24 cellular contexts compared by ENCODE assay signal in genomic region chr5:128472032-128472431, GRCh38.
"Had no signal": no experiment of that assay in that cellular context is flagged by ENCODE, and none has a peak within 500 bp of the region (broad histone marks: within the 10 kb centered on the region; RNA-seq: fewer than 3 reads in every experiment).

No MANE protein-coding gene starts in this region.

- H3K27me3 Mint-ChIP-seq: effector memory CD8-positive, alpha-beta T cell; progenitor cell of endocrine pancreas; stimulated activated naive CD8-positive, alpha-beta T cell treated with anti-CD3 and anti-CD28 coated beads, Interleukin-15, amount 100 ng/mL, for 72 hours had no signal

- H3K9me3 ChIP-seq: esophagus squamous epithelium, heart right ventricle, right lobe of liver, suprapubic skin, transverse colon had no signal

- H3K9me3 Mint-ChIP-seq: neural crest cell had no signal

- H3K79me2 ChIP-seq: parathyroid adenoma had no signal

- ATAC-seq: effector memory CD8-positive, alpha-beta T cell; heart right ventricle; natural killer cell; right lobe of liver; stimulated activated naive CD8-positive, alpha-beta T cell treated with anti-CD3 and anti-CD28 coated beads, Interleukin-15, amount 100 ng/mL, for 72 hours had no signal

- H3K27ac ChIP-seq: coronary artery, esophagus squamous epithelium, heart right ventricle, parathyroid adenoma, right lobe of liver, suprapubic skin, transverse colon had no signal

- DNase-seq: effector memory CD8-positive, alpha-beta T cell; erythroblast; esophagus squamous epithelium; foreskin melanocyte; glutamatergic neuron; heart right ventricle; hippocampal formation; natural killer cell; right lobe of liver; small intestine; stimulated activated CD4-positive, alpha-beta T cell treated with anti-CD3 and anti-CD28 coated beads, Interleukin-12 subunit alpha, Interleukin-12 subunit beta, amount 100 ng/mL, for 4 hours; stimulated activated CD4-positive, alpha-beta T cell treated with anti-CD3 and anti-CD28 coated beads, Interleukin-1b, Interleukin-23, amount 100 ng/mL, for 48 hours; stimulated activated CD4-positive, alpha-beta T cell treated with anti-CD3 and anti-CD28 coated beads, Interleukin-4, amount 100 ng/mL, for 1 hour; stimulated activated CD8-positive, alpha-beta memory T cell treated with anti-CD3 and anti-CD28 coated beads, Interleukin-4, amount 100 ng/mL, for 48 hours; stimulated activated naive CD4-positive, alpha-beta T cell; stimulated activated naive CD8-positive, alpha-beta T cell treated with anti-CD3 and anti-CD28 coated beads, Interleukin-15, amount 100 ng/mL, for 72 hours; transverse colon had no signal

- H3K4me3 Mint-ChIP-seq: effector memory CD8-positive, alpha-beta T cell; memory B cell; natural killer cell; neural crest cell; stimulated activated naive CD8-positive, alpha-beta T cell treated with anti-CD3 and anti-CD28 coated beads, Interleukin-15, amount 100 ng/mL, for 72 hours had no signal

- H3K9ac ChIP-seq: parathyroid adenoma had no signal

- H3K36me3 ChIP-seq: esophagus squamous epithelium, heart right ventricle, right lobe of liver, suprapubic skin, transverse colon had no signal

- H3K27me3 ChIP-seq: esophagus squamous epithelium, heart right ventricle, right lobe of liver, suprapubic skin had no signal

- H3K4me3 ChIP-seq: coronary artery, esophagus squamous epithelium, heart right ventricle, lung, right lobe of liver, suprapubic skin, transverse colon had no signal

- H3K36me3 Mint-ChIP-seq: memory B cell, natural killer cell had no signal

- H2AFZ ChIP-seq: parathyroid adenoma had no signal

- H3K4me1 Mint-ChIP-seq: memory B cell; natural killer cell; neural crest cell; stimulated activated naive CD8-positive, alpha-beta T cell treated with anti-CD3 and anti-CD28 coated beads, Interleukin-15, amount 100 ng/mL, for 72 hours had no signal

- H3K4me1 ChIP-seq: esophagus squamous epithelium, parathyroid adenoma, right lobe of liver, suprapubic skin, transverse colon had no signal

- H3K27ac Mint-ChIP-seq: effector memory CD8-positive, alpha-beta T cell; memory B cell; natural killer cell; progenitor cell of endocrine pancreas; stimulated activated naive CD8-positive, alpha-beta T cell treated with anti-CD3 and anti-CD28 coated beads, Interleukin-15, amount 100 ng/mL, for 72 hours had no signal
